16 cellular contexts compared by ENCODE assay signal in the genomic region with DNA sequence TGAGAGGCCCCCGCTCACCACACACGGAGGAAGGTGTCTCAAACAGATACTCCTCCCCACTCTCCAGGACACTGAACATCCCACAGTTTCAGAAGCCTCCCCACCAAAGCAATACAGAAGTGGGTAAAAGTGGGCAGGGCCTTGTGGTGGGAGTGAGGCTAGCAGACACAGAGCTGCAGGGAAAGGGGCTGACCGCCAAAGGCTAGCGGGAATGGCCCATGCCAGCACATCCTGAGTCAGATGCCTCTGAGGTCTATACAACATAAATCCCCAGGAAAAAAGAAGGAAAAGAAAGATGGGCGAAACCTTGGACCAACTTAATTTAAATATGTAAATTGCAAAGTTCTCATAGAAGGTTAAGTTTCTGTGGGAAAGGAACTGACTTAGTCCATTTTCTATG. TPM values are rescaled to one million over a fixed set of nuclear protein-coding genes. Genes with fewer than 3 reads are reported as not detected.
A peak's percentile ranks its signal among the peaks of the same experiment; 100 is the strongest.
DNase-seq lines count a peak whose midpoint lies in the region; ATAC-seq and TF ChIP-seq lines count a peak whose summit lies in the region.
"Had no signal": no experiment of that assay in that cellular context is flagged by ENCODE, and none has a peak within 500 bp of the region (broad histone marks: within the 10 kb centered on the region; RNA-seq: fewer than 3 reads in every experiment).

No MANE protein-coding gene starts in this region.

- intact Hi-C loops in cardiac septum (cut with DNase I) = no loop called here

- no peaks in the 10 kb centered on the region for H3K27me3 ChIP-seq in MG63
- H3K27me3 ChIP-seq: esophagus squamous epithelium, vagina had no signal

- no peaks in the 10 kb centered on the region for H3K36me3 ChIP-seq in MG63
- H3K36me3 ChIP-seq: esophagus squamous epithelium, vagina had no signal

- ATAC-seq in activated T-cell treated with anti-CD3 and anti-CD28 coated beads, Interleukin-2, amount 50 U/mL, for 4 hours = no peak
- ATAC-seq: activated CD4-positive, CD25-positive, alpha-beta regulatory T cell treated with anti-CD3 and anti-CD28 coated beads, Interleukin-2, amount 50 U/mL, for 24 hours; left colon; right cardiac atrium had no signal

- DNase-seq in EL = peak; percentile 78
- DNase-seq in MG63 = peak; percentile 93
- peak; percentile 83 for DNase-seq in amniotic epithelial cell (ENCODE audit: low read depth)
- peak; percentile 14 for DNase-seq in fibroblast of villous mesenchyme (ENCODE audit: low read depth)
- DNase-seq in AG20443 (ENCODE audit: low spot score) = no peak
- no peak for DNase-seq in activated T-cell treated with anti-CD3 and anti-CD28 coated beads, Interleukin-2, amount 50 U/mL, for 4 hours
- DNase-seq in cardiac septum (ENCODE audit: low spot score) = no peak
- no peak for DNase-seq in activated effector memory CD4-positive, alpha-beta T cell treated with anti-CD3 and anti-CD28 coated beads, Interleukin-2, amount 50 U/mL, for 16 hours
- DNase-seq: activated effector memory CD4-positive, alpha-beta T cell treated with Interleukin-2 at 50 U/mL for 16 hours; aorta; esophagus squamous epithelium; hypothalamus; left colon; right cardiac atrium had no signal

- no peaks in the 10 kb centered on the region for H3K9me3 Mint-ChIP-seq in activated T-cell treated with anti-CD3 and anti-CD28 coated beads, Interleukin-2, amount 50 U/mL, for 4 hours

- no peak overlapping the region for H3K4me3 Mint-ChIP-seq in activated T-cell treated with anti-CD3 and anti-CD28 coated beads, Interleukin-2, amount 50 U/mL, for 4 hours

- no peaks in the 10 kb centered on the region for H3K9me3 ChIP-seq in MG63
- H3K9me3 ChIP-seq: esophagus squamous epithelium, vagina had no signal

- no peaks in the 10 kb centered on the region for H3K36me3 Mint-ChIP-seq in activated T-cell treated with anti-CD3 and anti-CD28 coated beads, Interleukin-2, amount 50 U/mL, for 4 hours (ENCODE audit: insufficient read depth)

- no peak for TF ChIP-seq CTCF in fibroblast of villous mesenchyme (IDR thresholded peaks at IDR 0.05; ENCODE audit: insufficient read depth, low read depth, low read length)

- peaks cover 2% of the 10 kb centered on the region for H3K4me1 Mint-ChIP-seq in activated T-cell treated with anti-CD3 and anti-CD28 coated beads, Interleukin-2, amount 50 U/mL, for 4 hours (ENCODE audit: low read depth)

- H3K27me3 Mint-ChIP-seq in activated T-cell treated with anti-CD3 and anti-CD28 coated beads, Interleukin-2, amount 50 U/mL, for 4 hours (ENCODE audit: low read depth) = no peaks in the 10 kb centered on the region

- peak overlapping the region; percentile 11; the same call in 1 of the 2 replicates for H3K4me3 ChIP-seq in MG63
- no peak overlapping the region for H3K4me3 ChIP-seq in fibroblast of villous mesenchyme (ENCODE audit: low read depth, low read length)
- H3K4me3 ChIP-seq: esophagus squamous epithelium, vagina had no signal

RNA-seq across cellular contexts. Expression of a gene that starts 21.9 kb away (rescaled TPM):
- total RNA-seq in MG63 (2014; rRNA removed; shearing (Covaris generic); ENCODE audit: low replicate concordance) = 7.7 and 15.2 TPM in 2 replicates
- total RNA-seq in fibroblast of villous mesenchyme (41.2 and 41.5 TPM in 2 replicates), cardiac septum (41.8 TPM)
- 1 to 10 TPM; 4.3 to 5.9 (median 5.3) TPM for total RNA-seq in activated T-cell treated with anti-CD3 and anti-CD28 coated beads, Interleukin-2, amount 50 U/mL, for 4 hours

RNA-seq across cellular contexts. Expression of a gene that starts 26.0 kb away (rescaled TPM):
- 3.1 and 3.9 TPM in 2 replicates for total RNA-seq in MG63 (2014; rRNA removed; shearing (Covaris generic); ENCODE audit: low replicate concordance)
- total RNA-seq in fibroblast of villous mesenchyme (11.2 and 11.3 TPM in 2 replicates), cardiac septum (6.8 TPM)
- total RNA-seq in activated T-cell treated with anti-CD3 and anti-CD28 coated beads, Interleukin-2, amount 50 U/mL, for 4 hours = 1 to 10 TPM; 4.7 to 5.0 (median 5.0) TPM

Comparison
In these comparisons a context has a peak if more than half of its experiments do, and no peak if none do; other contexts are left out.
1. DNase-seq: peak in EL (single experiment), MG63 (single experiment), amniotic epithelial cell (single experiment) and fibroblast of villous mesenchyme (single experiment); none in AG20443 (single experiment), activated T-cell treated with anti-CD3 and anti-CD28 coated beads, Interleukin-2, amount 50 U/mL, for 4 hours (single experiment), cardiac septum (single experiment) and activated effector memory CD4-positive, alpha-beta T cell treated with anti-CD3 and anti-CD28 coated beads, Interleukin-2, amount 50 U/mL, for 16 hours (single experiment).